ENCODE assay signal across 30 cellular contexts in genomic region chr5:81203729-81204128, GRCh38. TPM values are rescaled to one million over a fixed set of nuclear protein-coding genes. Genes with fewer than 3 reads are reported as not detected.
"Had no signal": no experiment of that assay in that cellular context is flagged by ENCODE, and none has a peak within 500 bp of the region (broad histone marks: within the 10 kb centered on the region; RNA-seq: fewer than 3 reads in every experiment).

No MANE protein-coding gene starts in this region.

- H3K36me3 ChIP-seq: adrenal gland, cardiac muscle cell had no signal

- H3K27me3 Mint-ChIP-seq: activated CD4-positive, alpha-beta T cell treated with anti-CD3 and anti-CD28 coated beads, Interleukin-2, amount 10 ng/mL, durations not matched to agents 7 days and 5 days; activated naive CD4-positive, alpha-beta T cell treated with anti-CD3 and anti-CD28 coated beads, Interleukin-2, amount 50 U/mL, for 24 hours; activated naive CD8-positive, alpha-beta T cell treated with anti-CD3 and anti-CD28 coated beads for 36 hours; activated naive CD8-positive, alpha-beta T cell treated with anti-CD3 and anti-CD28 coated beads, Interleukin-2, amount 50 U/mL, for 24 hours; central memory CD8-positive, alpha-beta T cell; dendritic cell treated with granulocyte-macrophage colony-stimulating factor and Interleukin-4, amounts not matched to agents 40 ng/mL and 50 ng/mL, for 4 days had no signal

- H3K4me1 Mint-ChIP-seq: activated CD4-positive, alpha-beta T cell treated with anti-CD3 and anti-CD28 coated beads, Interleukin-2, amount 10 ng/mL, durations not matched to agents 7 days and 5 days; activated naive CD4-positive, alpha-beta T cell treated with anti-CD3 and anti-CD28 coated beads, Interleukin-2, amount 50 U/mL, for 24 hours; activated naive CD8-positive, alpha-beta T cell treated with anti-CD3 and anti-CD28 coated beads for 36 hours; central memory CD8-positive, alpha-beta T cell; endodermal cell had no signal

- H3K4me3 Mint-ChIP-seq: activated CD4-positive, alpha-beta T cell treated with anti-CD3 and anti-CD28 coated beads, Interleukin-2, amount 10 ng/mL, durations not matched to agents 7 days and 5 days; activated naive CD4-positive, alpha-beta T cell treated with anti-CD3 and anti-CD28 coated beads for 36 hours; activated naive CD4-positive, alpha-beta T cell treated with anti-CD3 and anti-CD28 coated beads, Interleukin-2, amount 50 U/mL, for 24 hours; activated naive CD8-positive, alpha-beta T cell treated with anti-CD3 and anti-CD28 coated beads for 36 hours; activated naive CD8-positive, alpha-beta T cell treated with anti-CD3 and anti-CD28 coated beads, Interleukin-2, amount 50 U/mL, for 24 hours; activated T-cell treated with anti-CD3 and anti-CD28 coated beads, Interleukin-2, amount 50 U/mL, for 4 hours; central memory CD8-positive, alpha-beta T cell; dendritic cell treated with granulocyte-macrophage colony-stimulating factor and Interleukin-4, amounts not matched to agents 40 ng/mL and 50 ng/mL, for 4 days; endodermal cell had no signal

- H3K27ac Mint-ChIP-seq: activated CD4-positive, alpha-beta T cell treated with anti-CD3 and anti-CD28 coated beads, Interleukin-2, amount 10 ng/mL, durations not matched to agents 7 days and 5 days; activated naive CD4-positive, alpha-beta T cell treated with anti-CD3 and anti-CD28 coated beads for 36 hours; activated naive CD4-positive, alpha-beta T cell treated with anti-CD3 and anti-CD28 coated beads, Interleukin-2, amount 50 U/mL, for 24 hours; activated naive CD8-positive, alpha-beta T cell treated with anti-CD3 and anti-CD28 coated beads for 36 hours; activated naive CD8-positive, alpha-beta T cell treated with anti-CD3 and anti-CD28 coated beads, Interleukin-2, amount 50 U/mL, for 24 hours; activated T-helper 2 cell treated with anti-CD3 and anti-CD28 coated beads, Interferon-gamma antibody, Interleukin-2, Interleukin-4, amounts not matched to agents 10 μg/mL and 5 μg/mL and 100 μg/mL, durations not matched to agents 14 hours and 24 hours and 36 hours; dendritic cell treated with granulocyte-macrophage colony-stimulating factor and Interleukin-4, amounts not matched to agents 40 ng/mL and 50 ng/mL, for 4 days; endodermal cell had no signal

- H3K9me3 Mint-ChIP-seq: activated CD4-positive, alpha-beta T cell treated with anti-CD3 and anti-CD28 coated beads, Interleukin-2, amount 10 ng/mL, durations not matched to agents 7 days and 5 days; activated naive CD4-positive, alpha-beta T cell treated with anti-CD3 and anti-CD28 coated beads for 36 hours; activated naive CD4-positive, alpha-beta T cell treated with anti-CD3 and anti-CD28 coated beads, Interleukin-2, amount 50 U/mL, for 24 hours; activated naive CD8-positive, alpha-beta T cell treated with anti-CD3 and anti-CD28 coated beads for 36 hours; activated naive CD8-positive, alpha-beta T cell treated with anti-CD3 and anti-CD28 coated beads, Interleukin-2, amount 50 U/mL, for 24 hours; activated T-cell treated with anti-CD3 and anti-CD28 coated beads, Interleukin-2, amount 50 U/mL, for 4 hours; activated T-helper 2 cell treated with anti-CD3 and anti-CD28 coated beads, Interferon-gamma antibody, Interleukin-2, Interleukin-4, amounts not matched to agents 10 μg/mL and 5 μg/mL and 100 μg/mL, durations not matched to agents 14 hours and 24 hours and 36 hours; central memory CD8-positive, alpha-beta T cell; dendritic cell treated with granulocyte-macrophage colony-stimulating factor and Interleukin-4, amounts not matched to agents 40 ng/mL and 50 ng/mL, for 4 days; endodermal cell had no signal

- H3K4me3 ChIP-seq: adrenal gland, body of pancreas, cardiac muscle cell, coronary artery, dorsolateral prefrontal cortex had no signal

- H3K27me3 ChIP-seq: adrenal gland, body of pancreas, cardiac muscle cell, dorsolateral prefrontal cortex had no signal

- ATAC-seq: activated naive CD8-positive, alpha-beta T cell treated with anti-CD3 and anti-CD28 coated beads, Interleukin-2, amount 50 U/mL, for 24 hours; activated T-cell treated with anti-CD3 and anti-CD28 coated beads, Interleukin-2, amount 50 U/mL, for 4 hours; body of pancreas; esophagus mucosa had no signal

- FAIRE-seq: frontal cortex had no signal

- DNase-seq: activated CD4-positive, alpha-beta T cell treated with anti-CD3 and anti-CD28 coated beads for 4 hours; activated CD4-positive, alpha-beta T cell treated with anti-CD3 and anti-CD28 coated beads, Interleukin-2, amount 10 ng/mL, durations not matched to agents 7 days and 5 days; activated CD4-positive, alpha-beta T cell treated with anti-CD3 and anti-CD28 coated beads, Interleukin-2, amount 50 U/mL, for 48 hours; activated CD4-positive, CD25-positive, alpha-beta regulatory T cell; activated CD4-positive, CD25-positive, alpha-beta regulatory T cell treated with anti-CD3 and anti-CD28 coated beads, Interleukin-2, amount 50 U/mL, for 72 hours; activated CD8-positive, alpha-beta memory T cell treated with anti-CD3 and anti-CD28 coated beads for 24 hours; activated effector memory CD4-positive, alpha-beta T cell treated with anti-CD3 and anti-CD28 coated beads, Interleukin-2, amount 50 U/mL, for 16 hours; activated naive CD4-positive, alpha-beta T cell treated with anti-CD3 and anti-CD28 coated beads for 36 hours; activated naive CD8-positive, alpha-beta T cell treated with anti-CD3 and anti-CD28 coated beads for 36 hours; activated naive CD8-positive, alpha-beta T cell treated with anti-CD3 and anti-CD28 coated beads, Interleukin-2, amount 50 U/mL, for 24 hours; activated T-cell treated with anti-CD3 and anti-CD28 coated beads, Interleukin-2, amount 50 U/mL, for 4 hours; adrenal gland; amygdala; aorta; body of pancreas; dorsolateral prefrontal cortex; effector memory CD4-positive, alpha-beta T cell; endodermal cell; foreskin fibroblast; head of caudate nucleus; T-helper 2 cell had no signal

RNA-seq across cellular contexts. Expression of gene CKMT2, which starts 29.4 kb away (rescaled TPM):
- total RNA-seq: activated CD4-positive, alpha-beta T cell treated with anti-CD3 and anti-CD28 coated beads, Interleukin-2, amount 10 ng/mL, durations not matched to agents 7 days and 5 days; activated naive CD4-positive, alpha-beta T cell treated with anti-CD3 and anti-CD28 coated beads for 36 hours; activated naive CD8-positive, alpha-beta T cell treated with anti-CD3 and anti-CD28 coated beads for 36 hours; activated T-cell treated with anti-CD3 and anti-CD28 coated beads, Interleukin-2, amount 50 U/mL, for 4 hours; activated T-helper 2 cell treated with anti-CD3 and anti-CD28 coated beads, Interferon-gamma antibody, Interleukin-2, Interleukin-4, amounts not matched to agents 10 μg/mL and 5 μg/mL and 100 μg/mL, durations not matched to agents 14 hours and 24 hours and 36 hours; epithelial cell of proximal tubule had no signal
